Comparison of ENCODE assay signal across 1 cellular context in the genomic region with DNA sequence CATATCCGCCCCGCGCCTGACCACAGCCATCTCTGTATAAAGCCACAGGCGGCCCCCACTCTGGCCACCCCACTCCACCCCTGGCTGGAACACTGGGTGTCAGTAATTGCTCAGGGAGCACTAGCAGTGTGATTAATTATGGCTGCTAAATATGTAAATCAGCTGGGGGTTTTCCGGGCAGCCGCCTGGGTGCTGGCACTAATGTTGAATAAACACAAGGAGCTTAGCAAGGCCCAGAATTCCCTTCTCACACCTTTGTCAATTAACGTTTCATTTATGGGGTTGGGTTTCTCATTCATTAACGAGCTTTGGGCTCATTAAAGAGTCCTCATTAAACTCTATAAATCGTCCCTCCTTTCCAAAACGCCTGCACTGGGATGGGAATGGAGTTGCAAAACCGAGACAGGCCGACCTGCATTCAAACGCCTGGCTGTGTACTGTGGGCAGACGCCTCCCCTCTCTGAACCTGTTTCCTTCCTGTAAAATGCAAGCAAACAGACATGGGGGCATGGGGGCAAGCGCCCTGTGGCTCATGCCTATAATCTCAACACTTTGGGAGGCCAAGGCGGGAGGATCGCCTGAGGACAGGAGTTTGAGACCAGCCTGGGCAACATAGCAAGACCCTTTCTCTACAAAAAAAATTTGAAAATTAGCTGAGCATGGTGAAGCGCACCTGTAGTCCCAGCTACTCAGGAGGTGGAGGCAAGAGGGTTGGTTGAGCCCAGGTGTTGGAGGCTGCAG.
TF ChIP-seq lines count a peak whose summit lies in the region.

No MANE protein-coding gene starts in this region.

TF ChIP-seq in GM23338, 12 proteins besides CTCF, POLR2A, EP300 and RAD21 (continued from another document):
- TF ChIP-seq, protein P1, sequence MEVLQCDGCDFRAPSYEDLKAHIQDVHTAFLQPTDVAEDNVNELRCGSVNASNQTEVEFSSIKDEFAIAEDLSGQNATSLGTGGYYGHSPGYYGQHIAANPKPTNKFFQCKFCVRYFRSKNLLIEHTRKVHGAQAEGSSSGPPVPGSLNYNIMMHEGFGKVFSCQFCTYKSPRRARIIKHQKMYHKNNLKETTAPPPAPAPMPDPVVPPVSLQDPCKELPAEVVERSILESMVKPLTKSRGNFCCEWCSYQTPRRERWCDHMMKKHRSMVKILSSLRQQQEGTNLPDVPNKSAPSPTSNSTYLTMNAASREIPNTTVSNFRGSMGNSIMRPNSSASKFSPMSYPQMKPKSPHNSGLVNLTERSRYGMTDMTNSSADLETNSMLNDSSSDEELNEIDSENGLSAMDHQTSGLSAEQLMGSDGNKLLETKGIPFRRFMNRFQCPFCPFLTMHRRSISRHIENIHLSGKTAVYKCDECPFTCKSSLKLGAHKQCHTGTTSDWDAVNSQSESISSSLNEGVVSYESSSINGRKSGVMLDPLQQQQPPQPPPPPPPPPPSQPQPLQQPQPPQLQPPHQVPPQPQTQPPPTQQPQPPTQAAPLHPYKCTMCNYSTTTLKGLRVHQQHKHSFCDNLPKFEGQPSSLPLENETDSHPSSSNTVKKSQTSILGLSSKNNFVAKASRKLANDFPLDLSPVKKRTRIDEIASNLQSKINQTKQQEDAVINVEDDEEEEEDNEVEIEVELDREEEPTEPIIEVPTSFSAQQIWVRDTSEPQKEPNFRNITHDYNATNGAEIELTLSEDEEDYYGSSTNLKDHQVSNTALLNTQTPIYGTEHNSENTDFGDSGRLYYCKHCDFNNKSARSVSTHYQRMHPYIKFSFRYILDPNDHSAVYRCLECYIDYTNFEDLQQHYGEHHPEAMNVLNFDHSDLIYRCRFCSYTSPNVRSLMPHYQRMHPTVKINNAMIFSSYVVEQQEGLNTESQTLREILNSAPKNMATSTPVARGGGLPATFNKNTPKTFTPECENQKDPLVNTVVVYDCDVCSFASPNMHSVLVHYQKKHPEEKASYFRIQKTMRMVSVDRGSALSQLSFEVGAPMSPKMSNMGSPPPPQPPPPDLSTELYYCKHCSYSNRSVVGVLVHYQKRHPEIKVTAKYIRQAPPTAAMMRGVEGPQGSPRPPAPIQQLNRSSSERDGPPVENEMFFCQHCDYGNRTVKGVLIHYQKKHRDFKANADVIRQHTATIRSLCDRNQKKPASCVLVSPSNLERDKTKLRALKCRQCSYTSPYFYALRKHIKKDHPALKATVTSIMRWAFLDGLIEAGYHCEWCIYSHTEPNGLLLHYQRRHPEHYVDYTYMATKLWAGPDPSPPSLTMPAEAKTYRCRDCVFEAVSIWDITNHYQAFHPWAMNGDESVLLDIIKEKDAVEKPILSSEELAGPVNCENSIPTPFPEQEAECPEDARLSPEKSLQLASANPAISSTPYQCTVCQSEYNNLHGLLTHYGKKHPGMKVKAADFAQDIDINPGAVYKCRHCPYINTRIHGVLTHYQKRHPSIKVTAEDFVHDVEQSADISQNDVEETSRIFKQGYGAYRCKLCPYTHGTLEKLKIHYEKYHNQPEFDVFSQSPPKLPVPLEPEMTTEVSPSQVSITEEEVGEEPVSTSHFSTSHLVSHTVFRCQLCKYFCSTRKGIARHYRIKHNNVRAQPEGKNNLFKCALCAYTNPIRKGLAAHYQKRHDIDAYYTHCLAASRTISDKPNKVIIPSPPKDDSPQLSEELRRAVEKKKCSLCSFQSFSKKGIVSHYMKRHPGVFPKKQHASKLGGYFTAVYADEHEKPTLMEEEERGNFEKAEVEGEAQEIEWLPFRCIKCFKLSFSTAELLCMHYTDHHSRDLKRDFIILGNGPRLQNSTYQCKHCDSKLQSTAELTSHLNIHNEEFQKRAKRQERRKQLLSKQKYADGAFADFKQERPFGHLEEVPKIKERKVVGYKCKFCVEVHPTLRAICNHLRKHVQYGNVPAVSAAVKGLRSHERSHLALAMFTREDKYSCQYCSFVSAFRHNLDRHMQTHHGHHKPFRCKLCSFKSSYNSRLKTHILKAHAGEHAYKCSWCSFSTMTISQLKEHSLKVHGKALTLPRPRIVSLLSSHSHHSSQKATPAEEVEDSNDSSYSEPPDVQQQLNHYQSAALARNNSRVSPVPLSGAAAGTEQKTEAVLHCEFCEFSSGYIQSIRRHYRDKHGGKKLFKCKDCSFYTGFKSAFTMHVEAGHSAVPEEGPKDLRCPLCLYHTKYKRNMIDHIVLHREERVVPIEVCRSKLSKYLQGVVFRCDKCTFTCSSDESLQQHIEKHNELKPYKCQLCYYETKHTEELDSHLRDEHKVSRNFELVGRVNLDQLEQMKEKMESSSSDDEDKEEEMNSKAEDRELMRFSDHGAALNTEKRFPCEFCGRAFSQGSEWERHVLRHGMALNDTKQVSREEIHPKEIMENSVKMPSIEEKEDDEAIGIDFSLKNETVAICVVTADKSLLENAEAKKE (CRISPR knock-in tag; IDR thresholded peaks at IDR 0.05), result no peak
- TF ChIP-seq JUNB (IDR thresholded peaks at IDR 0.05; ENCODE audit: unreplicated experiment), result no peak
- no peak for TF ChIP-seq ZNF331 (CRISPR knock-in tag; IDR thresholded peaks at IDR 0.05; ENCODE audit: low read depth)
